Comparison of ENCODE assay signal across 11 cellular contexts in genomic region chr13:40639226-40639681, GRCh38. TPM values are rescaled to one million over a fixed set of nuclear protein-coding genes. Genes with fewer than 3 reads are reported as not detected.
DNase-seq lines count a peak whose midpoint lies in the region; ATAC-seq and TF ChIP-seq lines count a peak whose summit lies in the region.
"Had no signal": no experiment of that assay in that cellular context is flagged by ENCODE, and none has a peak within 500 bp of the region (broad histone marks: within the 10 kb centered on the region; RNA-seq: fewer than 3 reads in every experiment).

No MANE protein-coding gene starts in this region.

- H3K27me3 Mint-ChIP-seq in IgD-negative memory B cell = no peaks in the 10 kb centered on the region
- H3K27me3 Mint-ChIP-seq in activated naive CD8-positive, alpha-beta T cell = no peaks in the 10 kb centered on the region
- no peaks in the 10 kb centered on the region for H3K27me3 Mint-ChIP-seq in stimulated activated naive CD8-positive, alpha-beta T cell treated with anti-CD3 and anti-CD28 coated beads, Interleukin-15, Interleukin-2, amounts not matched to agents 100 ng/mL and 50 ng/mL, for 24 hours
- peaks cover 2% of the 10 kb centered on the region for H3K27me3 Mint-ChIP-seq in glutamatergic neuron (ENCODE audit: unreplicated experiment)

- TF ChIP-seq CTCF in glutamatergic neuron (IDR thresholded peaks at IDR 0.05; ENCODE audit: partially characterized antibody, unreplicated experiment) = no peak

- ATAC-seq in HG03135 (IDR thresholded peaks at IDR 0.05; ENCODE audit: unreplicated experiment) = no peak
- ATAC-seq: activated CD4-positive, CD25-positive, alpha-beta regulatory T cell treated with anti-CD3 and anti-CD28 coated beads, Interleukin-2, amount 50 U/mL, for 24 hours; GM12878 had no signal

- no peaks in the 10 kb centered on the region for H3K9me3 Mint-ChIP-seq in IgD-negative memory B cell
- no peaks in the 10 kb centered on the region for H3K9me3 Mint-ChIP-seq in activated naive CD8-positive, alpha-beta T cell (ENCODE audit: low read depth)
- no peaks in the 10 kb centered on the region for H3K9me3 Mint-ChIP-seq in stimulated activated naive CD8-positive, alpha-beta T cell treated with anti-CD3 and anti-CD28 coated beads, Interleukin-15, Interleukin-2, amounts not matched to agents 100 ng/mL and 50 ng/mL, for 24 hours
- H3K9me3 Mint-ChIP-seq in glutamatergic neuron (ENCODE audit: unreplicated experiment) = peaks cover 2% of the 10 kb centered on the region

- DNase-seq in islet precursor cell (peak; percentile 87), glutamatergic neuron (no peak)
- DNase-seq in activated CD4-positive, alpha-beta T cell treated with anti-CD3 and anti-CD28 coated beads for 48 hours = no peak
- DNase-seq: colonic mucosa, NCI-H2081 had no signal

- peak overlapping the region in 2 of 4 donors; percentile 39 to 47 for H3K4me3 Mint-ChIP-seq in IgD-negative memory B cell
- H3K4me3 Mint-ChIP-seq in activated naive CD8-positive, alpha-beta T cell = peak overlapping the region; percentile 28
- no peak overlapping the region for H3K4me3 Mint-ChIP-seq in stimulated activated naive CD8-positive, alpha-beta T cell treated with anti-CD3 and anti-CD28 coated beads, Interleukin-15, Interleukin-2, amounts not matched to agents 100 ng/mL and 50 ng/mL, for 24 hours
- H3K4me3 Mint-ChIP-seq in glutamatergic neuron (ENCODE audit: unreplicated experiment) = no peak overlapping the region

- peaks cover 57 to 68% (median 67%) of the 10 kb centered on the region in 3 donors for H3K4me1 Mint-ChIP-seq in IgD-negative memory B cell
- peaks cover 86% of the 10 kb centered on the region for H3K4me1 Mint-ChIP-seq in activated naive CD8-positive, alpha-beta T cell (ENCODE audit: low read depth)
- H3K4me1 Mint-ChIP-seq in stimulated activated naive CD8-positive, alpha-beta T cell treated with anti-CD3 and anti-CD28 coated beads, Interleukin-15, Interleukin-2, amounts not matched to agents 100 ng/mL and 50 ng/mL, for 24 hours (ENCODE audit: low read depth) = peaks cover 94% of the 10 kb centered on the region
- H3K4me1 Mint-ChIP-seq in glutamatergic neuron (ENCODE audit: low read depth, unreplicated experiment) = peaks cover 1% of the 10 kb centered on the region

- H3K27ac Mint-ChIP-seq in IgD-negative memory B cell = peak overlapping the region; percentile 9 to 81 (median 27)
- H3K27ac Mint-ChIP-seq in activated naive CD8-positive, alpha-beta T cell = peak overlapping the region; percentile 88
- peak overlapping the region; percentile 54 for H3K27ac Mint-ChIP-seq in stimulated activated naive CD8-positive, alpha-beta T cell treated with anti-CD3 and anti-CD28 coated beads, Interleukin-15, Interleukin-2, amounts not matched to agents 100 ng/mL and 50 ng/mL, for 24 hours
- H3K27ac Mint-ChIP-seq in glutamatergic neuron (ENCODE audit: unreplicated experiment) = no peak overlapping the region

- no peaks in the 10 kb centered on the region for H3K36me3 Mint-ChIP-seq in IgD-negative memory B cell
- H3K36me3 Mint-ChIP-seq in activated naive CD8-positive, alpha-beta T cell = peaks cover 7% of the 10 kb centered on the region
- peaks cover 20% of the 10 kb centered on the region for H3K36me3 Mint-ChIP-seq in stimulated activated naive CD8-positive, alpha-beta T cell treated with anti-CD3 and anti-CD28 coated beads, Interleukin-15, Interleukin-2, amounts not matched to agents 100 ng/mL and 50 ng/mL, for 24 hours (ENCODE audit: low read depth)
- H3K36me3 Mint-ChIP-seq in glutamatergic neuron (ENCODE audit: unreplicated experiment) = no peaks in the 10 kb centered on the region

RNA-seq across cellular contexts. Expression of gene FOXO1, which starts 27.2 kb away (rescaled TPM):
- polyA plus RNA-seq in IgD-negative memory B cell = 16.5 TPM
- total RNA-seq in glutamatergic neuron (ENCODE audit: unreplicated experiment) = 1.4 TPM
